ENCODE assay signal across 1 cellular context in genomic region chr2:26588576-26588975, GRCh38.
TF ChIP-seq lines count a peak whose summit lies in the region.

No MANE protein-coding gene starts in this region.

TF ChIP-seq in HepG2, 621 proteins besides CTCF, POLR2A, EP300 and RAD21 (continued from another document):
- TF ChIP-seq TFDP1 (CRISPR knock-in tag; IDR thresholded peaks at IDR 0.05; ENCODE audit: borderline replicate concordance), result no peak
